Comparison of ENCODE assay signal across 18 cellular contexts in the genomic region with DNA sequence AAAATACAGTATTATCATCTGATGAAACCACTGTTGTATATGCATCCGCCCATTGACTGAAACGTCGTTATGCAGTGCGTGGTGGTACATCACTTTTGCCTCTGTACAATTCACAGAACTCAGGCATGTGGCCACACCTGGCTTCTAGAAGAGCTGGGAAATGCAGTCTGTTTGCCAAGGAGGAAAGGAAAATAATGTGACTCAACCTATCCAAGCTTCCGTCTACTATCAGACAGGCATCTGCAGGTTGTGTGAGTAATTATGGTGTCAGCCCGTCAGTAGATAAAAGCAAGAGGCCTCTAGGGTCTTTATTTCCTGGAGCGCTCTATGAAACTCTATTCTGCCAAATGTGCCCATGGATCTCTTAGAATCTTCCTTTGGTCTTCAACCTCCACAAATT.
DNase-seq lines count a peak whose midpoint lies in the region; ATAC-seq, FAIRE-seq and TF ChIP-seq lines count a peak whose summit lies in the region.
"Had no signal": no experiment of that assay in that cellular context is flagged by ENCODE, and none has a peak within 500 bp of the region (broad histone marks: within the 10 kb centered on the region; RNA-seq: fewer than 3 reads in every experiment).

No MANE protein-coding gene starts in this region.

- H3K27ac Mint-ChIP-seq in Calu3 (ENCODE audit: unreplicated experiment): peak overlapping the region; percentile 52
- no peak overlapping the region for H3K27ac Mint-ChIP-seq in CD4-positive, alpha-beta memory T cell
- H3K27ac Mint-ChIP-seq: activated CD8-positive, alpha-beta T cell treated with anti-CD3 and anti-CD28 coated beads, Interleukin-2, amount 10 ng/mL, durations not matched to agents 7 days and 5 days had no signal

- no peaks in the 10 kb centered on the region for H4K20me1 ChIP-seq in K562 (replicated peaks; ENCODE audit: control insufficient read depth, insufficient read depth, low read length)
- no peaks in the 10 kb centered on the region for H4K20me1 ChIP-seq in keratinocyte (ENCODE audit: control insufficient read depth, extremely low read depth, insufficient read depth, low read length)

- H3K36me3 ChIP-seq in K562 (ENCODE audit: control insufficient read depth, insufficient read depth, low read length) (no peaks in the 10 kb centered on the region), keratinocyte (ENCODE audit: control insufficient read depth in 2 of 2, extremely low read depth in 1 of 2, insufficient read depth in 2 of 2, low read length in 2 of 2) (no peaks in the 10 kb centered on the region), body of pancreas (replicated peaks in 1 of 2; ENCODE audit: insufficient read depth in 1 of 2, low read depth in 2 of 2) (no peaks in the 10 kb centered on the region)
- no peaks in the 10 kb centered on the region for H3K36me3 ChIP-seq in CD4-positive, alpha-beta memory T cell (ENCODE audit: insufficient read depth, low read length)
- H3K36me3 ChIP-seq: gastrocnemius medialis, pancreas, spleen, stomach had no signal

- 46% methylated on average over 7 of the region's 7 CpGs for WGBS in K562 (ENCODE audit: insufficient coverage, low coverage, missing lambda C conversion rate)
- 54 to 66% methylated on average over 7 of the region's 7 CpGs for WGBS in body of pancreas, 2 donors

- H3K4me3 ChIP-seq in K562 (no peak overlapping the region), keratinocyte (ENCODE audit: control insufficient read depth in 2 of 3, extremely low read depth in 1 of 3, insufficient read depth in 2 of 3, low read depth in 1 of 3, low read length in 3 of 3) (no peak overlapping the region), body of pancreas (no peak overlapping the region)
- H3K4me3 ChIP-seq in CD4-positive, alpha-beta memory T cell (ENCODE audit: low read length in 2 of 2): no peak overlapping the region
- H3K4me3 ChIP-seq: gastrocnemius medialis, pancreas, spleen, stomach had no signal

- no peaks in the 10 kb centered on the region for H3K9me3 ChIP-seq in K562 (replicated peaks; ENCODE audit: control insufficient read depth, insufficient read depth, low read depth, low read length)
- no peaks in the 10 kb centered on the region for H3K9me3 ChIP-seq in keratinocyte (ENCODE audit: control insufficient read depth, low read depth, low read length)
- no peaks in the 10 kb centered on the region for H3K9me3 ChIP-seq in CD4-positive, alpha-beta memory T cell (ENCODE audit: control insufficient read depth in 1 of 2, low read length in 2 of 2)
- no peaks in the 10 kb centered on the region for H3K9me3 ChIP-seq in body of pancreas
- H3K9me3 ChIP-seq: gastrocnemius medialis, pancreas, spleen, stomach had no signal

- H3K4me2 ChIP-seq in K562 (ENCODE audit: insufficient read depth, low read length) (no peak overlapping the region), keratinocyte (ENCODE audit: control insufficient read depth, extremely low read depth, insufficient read depth, low read depth, low read length) (peak overlapping the region; percentile 66)

- no peaks in the 10 kb centered on the region for H3K27me3 ChIP-seq in K562 (ENCODE audit: control insufficient read depth in 2 of 2, insufficient read depth in 2 of 2, low read length in 2 of 2)
- H3K27me3 ChIP-seq in keratinocyte (ENCODE audit: control insufficient read depth, extremely low read depth, insufficient read depth, low read length): no peaks in the 10 kb centered on the region
- H3K27me3 ChIP-seq in CD4-positive, alpha-beta memory T cell (ENCODE audit: insufficient read depth, low read length): no peaks in the 10 kb centered on the region
- H3K27me3 ChIP-seq in body of pancreas: no peaks in the 10 kb centered on the region
- H3K27me3 ChIP-seq: gastrocnemius medialis, pancreas, spleen, stomach had no signal

- no peak overlapping the region for H3K4me3 Mint-ChIP-seq in Calu3 (ENCODE audit: low read depth, unreplicated experiment)
- H3K4me3 Mint-ChIP-seq in CD4-positive, alpha-beta memory T cell: no peak overlapping the region
- H3K4me3 Mint-ChIP-seq: activated CD8-positive, alpha-beta T cell treated with anti-CD3 and anti-CD28 coated beads, Interleukin-2, amount 10 ng/mL, durations not matched to agents 7 days and 5 days had no signal

- no peaks in the 10 kb centered on the region for H3K27me3 Mint-ChIP-seq in Calu3 (ENCODE audit: unreplicated experiment)
- peaks cover 0 to 3% of the 10 kb centered on the region in 2 donors for H3K27me3 Mint-ChIP-seq in CD4-positive, alpha-beta memory T cell

- in situ Hi-C loops in K562 (cut with MboI): no loop called here

- TF ChIP-seq EP300 in K562 (IDR thresholded peaks at IDR 0.05; ENCODE audit: low read length): no peak

- H3K9me1 ChIP-seq in K562 (ENCODE audit: control insufficient read depth, insufficient read depth, low read length) (no peaks in the 10 kb centered on the region), keratinocyte (ENCODE audit: control insufficient read depth, extremely low read depth, insufficient read depth, low read length) (no peaks in the 10 kb centered on the region)

- TF ChIP-seq POLR2A in K562 (conservative IDR thresholded peaks at IDR 0.05) (no peak), body of pancreas (IDR thresholded peaks at IDR 0.05) (no peak)

- no peak for TF ChIP-seq RAD21 in K562 (CRISPR knock-in tag; conservative IDR thresholded peaks at IDR 0.05 in 1 of 2, IDR thresholded peaks at IDR 0.05 in 1 of 2)

- H3K27ac ChIP-seq in K562 (ENCODE audit: extremely low read depth, low read depth, low read length): no peak overlapping the region
- H3K27ac ChIP-seq in keratinocyte (ENCODE audit: control insufficient read depth, insufficient read depth, low read length): peak overlapping the region; percentile 77
- H3K27ac ChIP-seq in CD4-positive, alpha-beta memory T cell (ENCODE audit: low read depth, low read length): no peak overlapping the region
- no peak overlapping the region for H3K27ac ChIP-seq in body of pancreas
- H3K27ac ChIP-seq: gastrocnemius medialis, pancreas, spleen, stomach had no signal

- CTCF ChIA-PET in Calu3 (lab: Charles Lee): interaction anchor here (0.6 to 0.9 kb wide), 4 partner anchors 10 to 128 kb away, joined by 3 to 9 read pairs (median 6); no protein-coding TSS in a partner anchor
- CTCF ChIA-PET in K562 (lab: Yijun Ruan, JAX; ENCODE audit: low intra/inter-chr PET ratio): no interaction called here
- CTCF ChIA-PET in CD4-positive, alpha-beta memory T cell (lab: Charles Lee; ENCODE audit: partially characterized antibody): no interaction called here

- H3K4me1 Mint-ChIP-seq in Calu3 (ENCODE audit: low read depth, unreplicated experiment): peaks cover 27% of the 10 kb centered on the region
- no peaks in the 10 kb centered on the region for H3K4me1 Mint-ChIP-seq in CD4-positive, alpha-beta memory T cell

- H2AFZ ChIP-seq in K562 (ENCODE audit: low read depth, low read length) (0 out of 2 replicates have a peak overlapping the region, but pooled peaks have one; percentile 12), keratinocyte (ENCODE audit: control insufficient read depth, low read length) (no peak overlapping the region)

- TF ChIP-seq CTCF in Calu3 (IDR thresholded peaks at IDR 0.05; ENCODE audit: unreplicated experiment): no peak
- no peak for TF ChIP-seq CTCF in K562 (IDR thresholded peaks at IDR 0.05 in 2 of 3, conservative IDR thresholded peaks at IDR 0.05 in 1 of 3; ENCODE audit: insufficient read depth in 2 of 3, low read depth in 1 of 3, low read length in 3 of 3)
- TF ChIP-seq CTCF in keratinocyte (optimal IDR thresholded peaks at IDR 0.05 in 1 of 3, IDR thresholded peaks at IDR 0.05 in 1 of 3, conservative IDR thresholded peaks at IDR 0.05 in 1 of 3; ENCODE audit: extremely low read depth in 1 of 3, insufficient read depth in 2 of 3, low read length in 3 of 3): no peak
- no peak for TF ChIP-seq CTCF in body of pancreas (IDR thresholded peaks at IDR 0.05)

- H3K79me2 ChIP-seq in K562 (ENCODE audit: control insufficient read depth, insufficient read depth, low read length) (no peaks in the 10 kb centered on the region), keratinocyte (ENCODE audit: control insufficient read depth, insufficient read depth, low read length) (no peaks in the 10 kb centered on the region)

- POLR2A ChIA-PET in K562 (lab: Yijun Ruan, JAX): interaction anchor here (0.7 kb wide), 1 partner anchor 10 kb away, joined by 3 read pairs; no protein-coding TSS in a partner anchor
- POLR2A ChIA-PET in CD4-positive, alpha-beta memory T cell (lab: Charles Lee; ENCODE audit: partially characterized antibody): no interaction called here

- FAIRE-seq in K562 (lab: Jason Lieb, UNC) (no peak), keratinocyte (lab: Jason Lieb, UNC) (peak; percentile 98)
- FAIRE-seq: pancreas had no signal

- H3K4me1 ChIP-seq in K562 (replicated peaks in 1 of 2; ENCODE audit: control insufficient read depth in 2 of 2, insufficient read depth in 2 of 2, low read length in 2 of 2) (no peaks in the 10 kb centered on the region; a peak in 1 of 5 replicates), keratinocyte (ENCODE audit: control insufficient read depth, extremely low read depth, insufficient read depth, low read length) (peaks cover 32% of the 10 kb centered on the region), body of pancreas (no peaks in the 10 kb centered on the region)
- no peaks in the 10 kb centered on the region for H3K4me1 ChIP-seq in CD4-positive, alpha-beta memory T cell (ENCODE audit: insufficient read depth, low read length)
- H3K4me1 ChIP-seq: gastrocnemius medialis, pancreas, spleen, stomach had no signal

- ATAC-seq in K562: no peak
- no peak for ATAC-seq in body of pancreas
- ATAC-seq: activated CD8-positive, alpha-beta T cell treated with anti-CD3 and anti-CD28 coated beads, Interleukin-2, amount 10 ng/mL, durations not matched to agents 7 days and 5 days; gastrocnemius medialis; pancreas had no signal

- peaks cover 2% of the 10 kb centered on the region for H3K9me3 Mint-ChIP-seq in Calu3 (ENCODE audit: low read depth, unreplicated experiment)
- H3K9me3 Mint-ChIP-seq in CD4-positive, alpha-beta memory T cell: no peaks in the 10 kb centered on the region

- intact Hi-C loops in Calu3 (cut with micrococcal nuclease; ENCODE audit: unreplicated experiment) (no loop called here), K562 (cut with micrococcal nuclease) (no loop called here), body of pancreas (cut with DNase I) (no loop called here)
- intact Hi-C loops in CD4-positive, alpha-beta memory T cell (cut with micrococcal nuclease): no loop called here

- H3K36me3 Mint-ChIP-seq in Calu3 (ENCODE audit: insufficient read depth, unreplicated experiment): no peaks in the 10 kb centered on the region
- H3K36me3 Mint-ChIP-seq in CD4-positive, alpha-beta memory T cell: no peaks in the 10 kb centered on the region

- H3K9ac ChIP-seq in K562 (ENCODE audit: insufficient read depth in 1 of 2, low read depth in 2 of 2, low read length in 2 of 2) (no peak overlapping the region), keratinocyte (ENCODE audit: control insufficient read depth, extremely low read depth, insufficient read depth, low read length) (no peak overlapping the region)

- dilution Hi-C loops in keratinocyte (cut with MboI; ENCODE audit: extremely low pct_ligation_motif_present, low sequenced_read_pairs): no loop called here

- BruUV-seq in Calu3 (replicated peaks; lab: Mats Ljungman, UMichigan) (no TSS peak), K562 (replicated peaks; lab: Mats Ljungman, UMichigan) (no TSS peak)

- DNase-seq in Calu3 (peak; percentile 53), LHCN-M2 (ENCODE audit: low read depth) (peak; percentile 72), K562 (ENCODE audit: extremely low read depth in 1 of 4, low spot score in 3 of 4) (no peak), keratinocyte (ENCODE audit: low read depth, low spot score) (peak; percentile 70), GM19240 (ENCODE audit: insufficient read length, low spot score) (no peak), body of pancreas (no peak), ureter (ENCODE audit: low spot score) (no peak)
- DNase-seq in CD4-positive, alpha-beta memory T cell: no peak
- DNase-seq: activated CD8-positive, alpha-beta T cell treated with anti-CD3 and anti-CD28 coated beads, Interleukin-2, amount 10 ng/mL, durations not matched to agents 7 days and 5 days; activated effector memory CD4-positive, alpha-beta T cell treated with anti-CD3 and anti-CD28 coated beads, Interleukin-2, amount 50 U/mL, for 16 hours; DMS153; effector CD8-positive, alpha-beta T cell; gastrocnemius medialis; NCI-H1092; NCI-H2171 treated with DMSO at 0.1 percent for 48 hours; pancreas; spleen; stomach had no signal

Comparison
In these comparisons a context has a peak if more than half of its experiments do, and no peak if none do; other contexts are left out.
1. DNase-seq: peak in Calu3 (single experiment), LHCN-M2 (single experiment) and keratinocyte (single experiment); none in K562 (0 of 4), GM19240 (single experiment), CD4-positive, alpha-beta memory T cell (0 of 5), body of pancreas (0 of 4) and ureter (single experiment).